ENCODE assay signal across 9 cellular contexts in genomic region chr19:17109962-17110598, GRCh38. TPM values are rescaled to one million over a fixed set of nuclear protein-coding genes. Genes with fewer than 3 reads are reported as not detected.
DNase-seq lines count a peak whose midpoint lies in the region; ATAC-seq and TF ChIP-seq lines count a peak whose summit lies in the region.
"Had no signal": no experiment of that assay in that cellular context is flagged by ENCODE, and none has a peak within 500 bp of the region (broad histone marks: within the 10 kb centered on the region; RNA-seq: fewer than 3 reads in every experiment).

No MANE protein-coding gene starts in this region.

- no peaks in the 10 kb centered on the region for H3K9me3 Mint-ChIP-seq in osteocyte (ENCODE audit: unreplicated experiment)

- TF ChIP-seq CTCF in osteocyte (IDR thresholded peaks at IDR 0.05) = no peak

- peak overlapping the region; percentile 34 for H3K27ac Mint-ChIP-seq in osteocyte (ENCODE audit: unreplicated experiment)

- H3K4me1 Mint-ChIP-seq in osteocyte (ENCODE audit: unreplicated experiment) = peaks cover 16% of the 10 kb centered on the region

- DNase-seq in anterior cingulate cortex (lab: John Stamatoyannopoulos, UW) (peak in 31 of 58 donors; percentile 6 to 56 (median 23)), osteocyte (ENCODE audit: extremely low spot score, unreplicated experiment) (no peak), HT-29 (ENCODE audit: low spot score) (no peak), AG20443 (ENCODE audit: low spot score) (no peak)
- DNase-seq in activated CD4-positive, CD25-positive, alpha-beta regulatory T cell (lab: John Stamatoyannopoulos, UW) = no peak

- ATAC-seq in GM18502 (IDR thresholded peaks at IDR 0.05; ENCODE audit: poor library complexity, unreplicated experiment) (peak; percentile 44), HG03159 (IDR thresholded peaks at IDR 0.05; ENCODE audit: unreplicated experiment) (peak; percentile 38), HG03354 (IDR thresholded peaks at IDR 0.05; ENCODE audit: poor library complexity, severe bottlenecking, unreplicated experiment) (no peak)
- ATAC-seq: HCT116 had no signal

- H3K36me3 Mint-ChIP-seq in osteocyte (ENCODE audit: unreplicated experiment) = peaks cover 7% of the 10 kb centered on the region

- H3K27me3 Mint-ChIP-seq in osteocyte (ENCODE audit: unreplicated experiment) = no peaks in the 10 kb centered on the region

- no peak overlapping the region for H3K4me3 Mint-ChIP-seq in osteocyte (ENCODE audit: unreplicated experiment)

RNA-seq across cellular contexts. Expression of gene MYO9B, which starts 34.5 kb away (rescaled TPM):
- 93.3 and 94.3 TPM in 2 replicates for total RNA-seq in osteocyte
- 63.4 and 67.9 TPM in 2 replicates for total RNA-seq in HT-29 (2014; rRNA removed; shearing (Covaris generic))

RNA-seq across cellular contexts. Expression of gene HAUS8, which starts 34.8 kb away (rescaled TPM):
- 9.2 and 11.6 TPM in 2 replicates for total RNA-seq in osteocyte
- 9.1 and 11.7 TPM in 2 replicates for total RNA-seq in HT-29 (2014; rRNA removed; shearing (Covaris generic))

Comparison
In these comparisons a context has a peak if more than half of its experiments do, and no peak if none do; other contexts are left out.
1. DNase-seq: peak in anterior cingulate cortex (31 of 58); none in osteocyte (single experiment), HT-29 (single experiment), AG20443 (single experiment) and activated CD4-positive, CD25-positive, alpha-beta regulatory T cell (0 of 4).